Comparison of ENCODE assay signal across 26 cellular contexts in genomic region chr3:160583451-160583850, GRCh38. TPM values are rescaled to one million over a fixed set of nuclear protein-coding genes. Genes with fewer than 3 reads are reported as not detected.
DNase-seq lines count a peak whose midpoint lies in the region; ATAC-seq, FAIRE-seq and TF ChIP-seq lines count a peak whose summit lies in the region.
"Had no signal": no experiment of that assay in that cellular context is flagged by ENCODE, and none has a peak within 500 bp of the region (broad histone marks: within the 10 kb centered on the region; RNA-seq: fewer than 3 reads in every experiment).

No MANE protein-coding gene starts in this region.

- no peaks in the 10 kb centered on the region for H3K9me2 ChIP-seq in PC-3 (replicated peaks; ENCODE audit: low read length)

- no peaks in the 10 kb centered on the region for H3K4me1 ChIP-seq in breast epithelium
- H3K4me1 ChIP-seq in PC-3 (ENCODE audit: insufficient read depth, low read length): no peaks in the 10 kb centered on the region
- peaks cover 7% of the 10 kb centered on the region for H3K4me1 ChIP-seq in keratinocyte (ENCODE audit: control insufficient read depth, extremely low read depth, insufficient read depth, low read length)
- H3K4me1 ChIP-seq: A549, BE2C had no signal

- H2AFZ ChIP-seq in PC-3 (ENCODE audit: low read length) (no peak overlapping the region), keratinocyte (ENCODE audit: control insufficient read depth, low read length) (no peak overlapping the region)
- H2AFZ ChIP-seq: GM23338 had no signal

- H3K9me1 ChIP-seq in keratinocyte (ENCODE audit: control insufficient read depth, extremely low read depth, insufficient read depth, low read length): no peaks in the 10 kb centered on the region

- H3K36me3 ChIP-seq in breast epithelium: no peaks in the 10 kb centered on the region
- no peaks in the 10 kb centered on the region for H3K36me3 ChIP-seq in PC-3 (ENCODE audit: low read depth, low read length)
- H3K36me3 ChIP-seq in bronchial epithelial cell (ENCODE audit: control insufficient read depth, insufficient read depth, low read length): no peaks in the 10 kb centered on the region
- no peaks in the 10 kb centered on the region for H3K36me3 ChIP-seq in keratinocyte (ENCODE audit: control insufficient read depth in 2 of 2, extremely low read depth in 1 of 2, insufficient read depth in 2 of 2, low read length in 2 of 2)
- H3K36me3 ChIP-seq: BE2C; BLaER1 treated with 17β-estradiol and CSF1 and Interleukin-3, amounts not matched to agents 10 nM and 100 nM had no signal

- H4K20me1 ChIP-seq in PC-3 (ENCODE audit: low read length): no peaks in the 10 kb centered on the region
- H4K20me1 ChIP-seq in keratinocyte (ENCODE audit: control insufficient read depth, extremely low read depth, insufficient read depth, low read length): no peaks in the 10 kb centered on the region
- H4K20me1 ChIP-seq: BLaER1 treated with 17β-estradiol and CSF1 and Interleukin-3, amounts not matched to agents 10 nM and 100 nM had no signal

- intact Hi-C loops in MCF 10A (cut with micrococcal nuclease): no loop called here
- intact Hi-C loops in breast epithelium (cut with DNase I; ENCODE audit: low total_unique reads): no loop called here
- intact Hi-C loops in PC-3 (cut with micrococcal nuclease): no loop called here
- intact Hi-C loops in CD4-positive, alpha-beta T cell (cut with DNase I, micrococcal nuclease): no loop called here

- no peak; the same call in 1 of the 2 replicates for ATAC-seq in PC-3
- ATAC-seq in CD4-positive, alpha-beta T cell (ENCODE audit: poor library complexity): no peak
- ATAC-seq: A549, GM23338, HCT116 had no signal

- no peak overlapping the region for H3K4me3 ChIP-seq in breast epithelium
- no peak overlapping the region for H3K4me3 ChIP-seq in PC-3 (ENCODE audit: low read length)
- H3K4me3 ChIP-seq in bronchial epithelial cell (ENCODE audit: low read depth, low read length): no peak overlapping the region
- H3K4me3 ChIP-seq in keratinocyte (ENCODE audit: control insufficient read depth in 2 of 3, extremely low read depth in 1 of 3, insufficient read depth in 2 of 3, low read depth in 1 of 3, low read length in 3 of 3): no peak overlapping the region
- H3K4me3 ChIP-seq: A549; BLaER1 treated with 17β-estradiol and CSF1 and Interleukin-3, amounts not matched to agents 10 nM and 100 nM; GM23338 had no signal

- H3K27me3 Mint-ChIP-seq in MCF 10A (ENCODE audit: insufficient read depth, unreplicated experiment): no peaks in the 10 kb centered on the region
- peaks cover 70% of the 10 kb centered on the region for H3K27me3 Mint-ChIP-seq in CD4-positive, alpha-beta T cell

- H3K27ac ChIP-seq in breast epithelium (no peak overlapping the region), PC-3 (ENCODE audit: low read length) (no peak overlapping the region), keratinocyte (ENCODE audit: control insufficient read depth, insufficient read depth, low read length) (no peak overlapping the region)
- no peak overlapping the region for H3K27ac ChIP-seq in CD4-positive, alpha-beta T cell (ENCODE audit: low read depth, low read length)
- H3K27ac ChIP-seq: A549; BLaER1 treated with 17β-estradiol and CSF1 and Interleukin-3, amounts not matched to agents 10 nM and 100 nM had no signal

- H3K9ac ChIP-seq in PC-3 (ENCODE audit: low read length) (no peak overlapping the region), keratinocyte (ENCODE audit: control insufficient read depth, extremely low read depth, insufficient read depth, low read length) (no peak overlapping the region)
- H3K9ac ChIP-seq: BLaER1 treated with 17β-estradiol and CSF1 and Interleukin-3, amounts not matched to agents 10 nM and 100 nM had no signal

- CTCF ChIA-PET in MCF 10A (lab: Yijun Ruan, JAX) (interaction anchor here (0.5 kb wide), 1 partner anchor 359 kb away, joined by 3 read pairs; no protein-coding TSS in a partner anchor), PC-3 (lab: Charles Lee) (no interaction called here)
- CTCF ChIA-PET in CD4-positive, alpha-beta T cell (lab: Charles Lee): no interaction called here

- H3K9me3 Mint-ChIP-seq in MCF 10A (ENCODE audit: unreplicated experiment): peaks cover 20% of the 10 kb centered on the region
- peaks cover 12% of the 10 kb centered on the region for H3K9me3 Mint-ChIP-seq in CD4-positive, alpha-beta T cell
- H3K9me3 Mint-ChIP-seq: GM23338, HFFc6 had no signal

- POLR2A ChIA-PET in MCF 10A (lab: Yijun Ruan, JAX) (no interaction called here), PC-3 (lab: Charles Lee; ENCODE audit: unreplicated experiment) (no interaction called here)
- POLR2A ChIA-PET in CD4-positive, alpha-beta T cell (lab: Charles Lee): no interaction called here

- H3K9me3 ChIP-seq in breast epithelium (peaks cover 15 to 34% of the 10 kb centered on the region in 2 donors), PC-3 (ENCODE audit: low read length) (no peaks in the 10 kb centered on the region), keratinocyte (ENCODE audit: control insufficient read depth, low read depth, low read length) (no peaks in the 10 kb centered on the region)
- peaks cover 18% of the 10 kb centered on the region for H3K9me3 ChIP-seq in CD4-positive, alpha-beta T cell (ENCODE audit: control insufficient read depth, low read length)
- H3K9me3 ChIP-seq: BE2C had no signal

- no peak overlapping the region for H3K4me3 Mint-ChIP-seq in MCF 10A (ENCODE audit: unreplicated experiment)
- no peak overlapping the region for H3K4me3 Mint-ChIP-seq in CD4-positive, alpha-beta T cell
- H3K4me3 Mint-ChIP-seq: CD14-positive monocyte; CD4-positive, alpha-beta memory T cell; GM23338; H9; HFFc6 had no signal

- dilution Hi-C loops in keratinocyte (cut with MboI; ENCODE audit: extremely low pct_ligation_motif_present, low sequenced_read_pairs): no loop called here

- H3F3A ChIP-seq in PC-3 (ENCODE audit: low read length, unreplicated experiment): no peaks in the 10 kb centered on the region

- BruUV-seq in MCF 10A (replicated peaks; lab: Mats Ljungman, UMichigan): no TSS peak
- no TSS peak for BruUV-seq in PC-3 (replicated peaks; lab: Mats Ljungman, UMichigan)

- DNase-seq in MCF 10A (ENCODE audit: unreplicated experiment): peak; percentile 43
- no peak for DNase-seq in breast epithelium (ENCODE audit: low spot score in 2 of 2)
- peak; percentile 22 for DNase-seq in PC-3
- peak; percentile 90 for DNase-seq in bronchial epithelial cell (ENCODE audit: low read depth)
- peak; percentile 54 for DNase-seq in keratinocyte (ENCODE audit: low read depth, low spot score)
- DNase-seq in CD4-positive, alpha-beta T cell: no peak
- DNase-seq in activated CD4-positive, CD25-positive, alpha-beta regulatory T cell (lab: John Stamatoyannopoulos, UW): no peak
- DNase-seq in retina: no peak
- DNase-seq: 8988T; ACHN; AML-193; BE2C; Calu3; CD4-positive, alpha-beta memory T cell; COR-L47; DMS79 treated with DMSO at 0.1 percent for 48 hours; GF-D8; H9; HFFc6 had no signal

- FAIRE-seq in bronchial epithelial cell (lab: Jason Lieb, UNC) (no peak), keratinocyte (lab: Jason Lieb, UNC) (peak; percentile 43)
- FAIRE-seq: A549, GM12891, GM18507 had no signal

- no peaks in the 10 kb centered on the region for H3K36me3 Mint-ChIP-seq in MCF 10A (ENCODE audit: insufficient read depth, unreplicated experiment)
- no peaks in the 10 kb centered on the region for H3K36me3 Mint-ChIP-seq in CD4-positive, alpha-beta T cell (ENCODE audit: low read depth)
- H3K36me3 Mint-ChIP-seq: CD14-positive monocyte had no signal

- H3K4me1 Mint-ChIP-seq in MCF 10A (ENCODE audit: insufficient read depth, unreplicated experiment): peaks cover 7% of the 10 kb centered on the region
- H3K4me1 Mint-ChIP-seq in CD4-positive, alpha-beta T cell (ENCODE audit: low read depth): no peaks in the 10 kb centered on the region
- H3K4me1 Mint-ChIP-seq: CD14-positive monocyte; CD4-positive, alpha-beta memory T cell; GM23338 had no signal

- TF ChIP-seq CTCF in MCF 10A (IDR thresholded peaks at IDR 0.05; ENCODE audit: unreplicated experiment) (no peak), breast epithelium (IDR thresholded peaks at IDR 0.05) (no peak), PC-3 (conservative IDR thresholded peaks at IDR 0.05; ENCODE audit: low read depth, low read length) (no peak), bronchial epithelial cell (IDR thresholded peaks at IDR 0.05; ENCODE audit: insufficient read depth, low read length, severe bottlenecking) (no peak), keratinocyte (optimal IDR thresholded peaks at IDR 0.05 in 1 of 3, IDR thresholded peaks at IDR 0.05 in 1 of 3, conservative IDR thresholded peaks at IDR 0.05 in 1 of 3; ENCODE audit: extremely low read depth in 1 of 3, insufficient read depth in 2 of 3, low read length in 3 of 3) (no peak)
- no peak for TF ChIP-seq CTCF in CD4-positive, alpha-beta T cell (IDR thresholded peaks at IDR 0.05)

- H3K79me2 ChIP-seq in PC-3 (ENCODE audit: low read length) (no peaks in the 10 kb centered on the region), keratinocyte (ENCODE audit: control insufficient read depth, insufficient read depth, low read length) (no peaks in the 10 kb centered on the region)

- H3K27me3 ChIP-seq in breast epithelium (no peaks in the 10 kb centered on the region), PC-3 (ENCODE audit: low read length) (no peaks in the 10 kb centered on the region), bronchial epithelial cell (ENCODE audit: control insufficient read depth, insufficient read depth, low read length) (no peaks in the 10 kb centered on the region), keratinocyte (ENCODE audit: control insufficient read depth, extremely low read depth, insufficient read depth, low read length) (no peaks in the 10 kb centered on the region)
- H3K27me3 ChIP-seq in CD4-positive, alpha-beta T cell (ENCODE audit: control insufficient read depth, insufficient read depth, low read length): peaks cover 11% of the 10 kb centered on the region
- H3K27me3 ChIP-seq: BE2C; BLaER1 treated with 17β-estradiol and CSF1 and Interleukin-3, amounts not matched to agents 10 nM and 100 nM had no signal

- no peak overlapping the region for H3K27ac Mint-ChIP-seq in MCF 10A (ENCODE audit: low read depth, unreplicated experiment)
- H3K27ac Mint-ChIP-seq in CD4-positive, alpha-beta T cell: no peak overlapping the region
- H3K27ac Mint-ChIP-seq: CD4-positive, alpha-beta memory T cell; GM23338; H9; HFFc6 had no signal

- TF ChIP-seq POLR2A in breast epithelium (IDR thresholded peaks at IDR 0.05): no peak

- no peak overlapping the region for H3K4me2 ChIP-seq in PC-3 (ENCODE audit: low read length)
- no peak overlapping the region for H3K4me2 ChIP-seq in keratinocyte (ENCODE audit: control insufficient read depth, extremely low read depth, insufficient read depth, low read depth, low read length)
- H3K4me2 ChIP-seq: A549, GM23338 had no signal

RNA-seq across cellular contexts. Expression of gene KPNA4, which starts 18.1 kb away (rescaled TPM):
- total RNA-seq in MCF 10A (2022) (85.9 and 127 TPM in 2 replicates), breast epithelium (10 to 100 TPM; 25.2 to 39.2 (median 35.6) TPM), PC-3 (2014; rRNA removed) (31.5 and 33.7 TPM in 2 replicates), bronchial epithelial cell (39.5 and 51.7 TPM in 2 replicates)
- polyA plus RNA-seq in keratinocyte: 25.4 to 42.0 TPM (median 34.2 TPM) in 3 replicates
- 256 TPM for polyA plus RNA-seq in keratinocyte (2011; ENCODE audit: low read depth)
- 24.6 and 47.8 TPM in 2 replicates for polyA plus RNA-seq in keratinocyte (2011; cell fraction: cytosol; rRNA removed)
- 25.7 and 29.1 TPM in 2 replicates for polyA plus RNA-seq in keratinocyte (2011; cell fraction: nucleus; rRNA removed)
- 23.7 and 33.8 TPM in 2 replicates for polyA plus RNA-seq in keratinocyte (2012; ENCODE audit: low replicate concordance)
- polyA minus RNA-seq in keratinocyte: 21.3 to 60.1 TPM (median 38.8 TPM) in 3 replicates
- polyA minus RNA-seq in keratinocyte (2011; cell fraction: cytosol; rRNA and poly(A)+ RNA removed): 77.9 TPM
- 32.5 and 66.9 TPM in 2 replicates for polyA minus RNA-seq in keratinocyte (2011; cell fraction: nucleus; rRNA and poly(A)+ RNA removed)
- total RNA-seq in CD4-positive, alpha-beta T cell: 10 to 100 TPM; 44.0 to 49.4 TPM

Comparison
In these comparisons a context has a peak if more than half of its experiments do, and no peak if none do; other contexts are left out.
1. DNase-seq: peak in MCF 10A (single experiment), PC-3 (single experiment), bronchial epithelial cell (single experiment) and keratinocyte (single experiment); none in breast epithelium (0 of 2), CD4-positive, alpha-beta T cell (0 of 10), activated CD4-positive, CD25-positive, alpha-beta regulatory T cell (0 of 4) and retina (single experiment).